ENCODE assay signal across 33 cellular contexts in the genomic region with DNA sequence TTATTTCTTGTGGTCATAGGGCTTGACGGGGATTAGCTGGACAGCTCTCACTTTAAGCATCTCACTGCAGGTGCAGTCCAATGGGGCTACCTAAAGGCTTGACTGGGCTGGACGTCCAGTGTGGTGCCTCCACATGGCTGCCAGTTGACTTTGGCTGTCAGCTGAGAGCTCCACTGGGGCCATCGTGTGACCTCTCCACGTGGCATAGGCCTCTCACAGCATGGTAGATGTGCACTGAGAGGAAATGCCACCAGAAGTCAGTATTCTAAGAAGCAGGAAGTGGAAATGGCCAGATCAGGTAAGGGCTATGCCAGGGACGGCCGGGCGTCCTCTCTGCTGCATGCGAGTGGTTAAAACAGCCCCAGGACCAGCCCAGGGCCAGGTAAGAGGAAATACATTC.
"Had no signal": no experiment of that assay in that cellular context is flagged by ENCODE, and none has a peak within 500 bp of the region (broad histone marks: within the 10 kb centered on the region; RNA-seq: fewer than 3 reads in every experiment).

No MANE protein-coding gene starts in this region.

- H3K27ac ChIP-seq: KMS-11 had no signal

- H3K27me3 ChIP-seq: MG63 had no signal

- H3K4me2 ChIP-seq: KMS-11 had no signal

- DNase-seq: Kasumi-1, MG63, MM.1S, MV-4-11, NCI-H1048, NCI-H1092, NCI-H1092 treated with DMSO at 0.1 percent for 48 hours, NCI-H1105, NCI-H1105 treated with DMSO at 0.1 percent for 48 hours, NCI-H1417 treated with DMSO at 0.1 percent for 48 hours, NCI-H1436, NCI-H1436 treated with DMSO at 0.1 percent for 48 hours, NCI-H146, NCI-H1694, NCI-H1694 treated with DMSO at 0.1 percent for 48 hours, NCI-H187, NCI-H187 treated with DMSO at 0.1 percent for 48 hours, NCI-H1930, NCI-H2029, NCI-H2029 treated with DMSO at 0.1 percent for 48 hours, NCI-H2081, NCI-H2081 treated with DMSO at 0.1 percent for 48 hours, NCI-H2107, NCI-H2171, NCI-H2171 treated with DMSO at 0.1 percent for 48 hours, NCI-H2227 treated with DMSO at 0.1 percent for 48 hours, NCI-H226, NCI-H345, NCI-H446, NCI-H446 treated with DMSO at 0.1 percent for 48 hours, NCI-H510A, NCI-H510A treated with DMSO at 0.1 percent for 48 hours had no signal

- H3K4me3 ChIP-seq: MG63 had no signal

- H3K9ac ChIP-seq: KMS-11 had no signal

- H3K36me3 ChIP-seq: MG63 had no signal
